Comparison of ENCODE assay signal across 1 cellular context in genomic region chr2:1721706-1722483, GRCh38.
TF ChIP-seq lines count a peak whose summit lies in the region.

No MANE protein-coding gene starts in this region.

TF ChIP-seq in A549, 52 proteins besides CTCF, POLR2A, EP300 and RAD21 (continued from another document):
- TF ChIP-seq REST (IDR thresholded peaks at IDR 0.05) (no peak), CBX8 (IDR thresholded peaks at IDR 0.05) (no peak), ZC3H11A (IDR thresholded peaks at IDR 0.05) (no peak)
